8 cellular contexts compared by ENCODE assay signal in the genomic region with DNA sequence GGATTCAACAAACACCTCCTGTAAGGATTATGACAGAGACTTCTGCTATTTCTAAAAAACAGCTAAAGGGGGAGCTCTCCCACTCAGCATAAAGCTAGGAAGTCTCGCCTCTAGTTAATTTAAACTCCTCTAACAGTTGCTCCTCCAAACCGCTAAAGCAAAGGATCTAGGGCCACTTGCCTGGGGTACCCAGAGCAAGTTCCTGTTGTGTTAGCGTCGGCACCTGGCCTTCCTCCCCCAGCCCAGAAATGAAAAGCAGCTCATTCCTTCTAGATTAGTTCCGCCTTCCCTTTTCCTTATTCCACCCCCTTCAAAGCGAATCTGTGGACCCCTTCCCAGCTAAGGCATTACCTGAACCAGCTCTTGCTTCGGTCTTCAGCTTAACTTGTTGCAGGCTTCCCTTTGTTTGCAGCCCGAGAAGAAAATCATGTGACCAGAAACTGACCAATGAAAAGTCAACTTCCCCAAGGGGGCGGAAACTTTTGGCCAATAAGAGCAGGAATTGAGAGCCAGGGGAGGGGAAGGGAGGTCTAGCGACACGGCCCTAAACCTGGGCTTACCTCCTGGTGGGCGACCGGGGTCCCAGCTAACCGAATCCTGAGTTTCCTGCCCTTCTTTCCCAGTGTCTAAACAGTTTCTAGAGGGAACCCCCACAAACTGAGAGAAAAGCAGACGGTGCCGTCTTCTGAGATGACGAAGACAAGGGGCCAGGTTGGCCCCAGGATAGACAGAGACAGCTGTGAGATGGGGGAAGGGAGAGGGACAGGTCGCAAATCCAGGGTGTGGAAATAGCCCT. TPM values are rescaled to one million over a fixed set of nuclear protein-coding genes. Genes with fewer than 3 reads are reported as not detected.
DNase-seq lines count a peak whose midpoint lies in the region; ATAC-seq, FAIRE-seq and TF ChIP-seq lines count a peak whose summit lies in the region.

A gene with protein sequence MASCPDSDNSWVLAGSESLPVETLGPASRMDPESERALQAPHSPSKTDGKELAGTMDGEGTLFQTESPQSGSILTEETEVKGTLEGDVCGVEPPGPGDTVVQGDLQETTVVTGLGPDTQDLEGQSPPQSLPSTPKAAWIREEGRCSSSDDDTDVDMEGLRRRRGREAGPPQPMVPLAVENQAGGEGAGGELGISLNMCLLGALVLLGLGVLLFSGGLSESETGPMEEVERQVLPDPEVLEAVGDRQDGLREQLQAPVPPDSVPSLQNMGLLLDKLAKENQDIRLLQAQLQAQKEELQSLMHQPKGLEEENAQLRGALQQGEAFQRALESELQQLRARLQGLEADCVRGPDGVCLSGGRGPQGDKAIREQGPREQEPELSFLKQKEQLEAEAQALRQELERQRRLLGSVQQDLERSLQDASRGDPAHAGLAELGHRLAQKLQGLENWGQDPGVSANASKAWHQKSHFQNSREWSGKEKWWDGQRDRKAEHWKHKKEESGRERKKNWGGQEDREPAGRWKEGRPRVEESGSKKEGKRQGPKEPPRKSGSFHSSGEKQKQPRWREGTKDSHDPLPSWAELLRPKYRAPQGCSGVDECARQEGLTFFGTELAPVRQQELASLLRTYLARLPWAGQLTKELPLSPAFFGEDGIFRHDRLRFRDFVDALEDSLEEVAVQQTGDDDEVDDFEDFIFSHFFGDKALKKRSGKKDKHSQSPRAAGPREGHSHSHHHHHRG (minus strand): TSS at position 382 of the 796 bp plus-strand sequence. CDS start 2,378 bp downstream, outside the sequence.

- H3K27ac ChIP-seq in astrocyte (ENCODE audit: low read depth, low read length) = peak within 1 kb of the TSS; percentile 85

- DNase-seq in NCI-H2029 treated with DMSO at 0.1 percent for 48 hours (lab: John Stamatoyannopoulos, UW) (peak; percentile 65), T-helper 22 cell (ENCODE audit: low read depth) (peak; percentile 73), astrocyte (ENCODE audit: low read depth) (peak; percentile 78), left ventricle myocardium superior (peak; percentile 51), progenitor cell of endocrine pancreas (ENCODE audit: low spot score, unreplicated experiment) (peak; percentile 79), urothelium cell line (ENCODE audit: low spot score) (peak; percentile 91)

- peaks cover 31% of the 10 kb centered on the region for H3K4me1 ChIP-seq in astrocyte (ENCODE audit: insufficient read depth, low read length)

- H3K9me3 Mint-ChIP-seq in astrocyte (ENCODE audit: unreplicated experiment) (no peaks in the 10 kb centered on the region), progenitor cell of endocrine pancreas (ENCODE audit: low read depth) (no peaks in the 10 kb centered on the region)

- peaks cover 32% of the 10 kb centered on the region for H4K20me1 ChIP-seq in astrocyte (ENCODE audit: insufficient read depth, low read length)

- H2AFZ ChIP-seq in astrocyte (ENCODE audit: low read depth, low read length) = peak within 1 kb of the TSS; percentile 85

- peak within 1 kb of the TSS; percentile 96 for H3K4me2 ChIP-seq in astrocyte (ENCODE audit: low read length)

- intact Hi-C loops in left ventricle myocardium superior (cut with micrococcal nuclease) = no loop called here

- H3K4me1 Mint-ChIP-seq in astrocyte (ENCODE audit: low read depth, unreplicated experiment) (peaks cover 35% of the 10 kb centered on the region), progenitor cell of endocrine pancreas (ENCODE audit: low read depth) (peaks cover 43% of the 10 kb centered on the region)

- peaks cover 1% of the 10 kb centered on the region for H3K36me3 ChIP-seq in astrocyte (ENCODE audit: insufficient read depth, low read length)

- H3K36me3 Mint-ChIP-seq in astrocyte (ENCODE audit: low read depth, unreplicated experiment) (peaks cover 12% of the 10 kb centered on the region), progenitor cell of endocrine pancreas (ENCODE audit: insufficient read depth) (no peaks in the 10 kb centered on the region)

- no peaks in the 10 kb centered on the region for H3K27me3 ChIP-seq in astrocyte (ENCODE audit: insufficient read depth, low read length)

- FAIRE-seq in astrocyte (lab: Jason Lieb, UNC) (peak; percentile 67), urothelium cell line (lab: Jason Lieb, UNC) (no peak)

- H3K79me2 ChIP-seq in astrocyte (ENCODE audit: insufficient read depth, low read length) = peaks cover 36% of the 10 kb centered on the region

- TF ChIP-seq CTCF in GM12873 (IDR thresholded peaks at IDR 0.05; ENCODE audit: insufficient read depth, low read depth, low read length, missing control alignments) (peak; percentile 15), astrocyte (IDR thresholded peaks at IDR 0.05; ENCODE audit: insufficient read depth, low read depth, low read length) (peak; percentile 35), progenitor cell of endocrine pancreas (IDR thresholded peaks at IDR 0.05; ENCODE audit: unreplicated experiment) (peak; percentile 41)

- H3K4me3 ChIP-seq in astrocyte (ENCODE audit: insufficient read depth, low read depth, low read length) = peak within 1 kb of the TSS; percentile 73

- H3K27me3 Mint-ChIP-seq in astrocyte (ENCODE audit: low read depth, unreplicated experiment) (no peaks in the 10 kb centered on the region), progenitor cell of endocrine pancreas (no peaks in the 10 kb centered on the region)

- H3K4me3 Mint-ChIP-seq in astrocyte (ENCODE audit: unreplicated experiment) = peak within 1 kb of the TSS; percentile 95
- peak within 1 kb of the TSS; percentile 84 for H3K4me3 Mint-ChIP-seq in progenitor cell of endocrine pancreas (ENCODE audit: low read depth)

- peak within 1 kb of the TSS; percentile 86 for H3K9ac ChIP-seq in astrocyte (ENCODE audit: low read length)

- no peaks in the 10 kb centered on the region for H3K9me3 ChIP-seq in astrocyte (ENCODE audit: insufficient read depth, low read depth, low read length)

- H3K27ac Mint-ChIP-seq in astrocyte (ENCODE audit: unreplicated experiment) (peak within 1 kb of the TSS; percentile 98), progenitor cell of endocrine pancreas (peak within 1 kb of the TSS; percentile 98)

- peak; percentile 42 for ATAC-seq in HG02973 (IDR thresholded peaks at IDR 0.05; ENCODE audit: unreplicated experiment)
- ATAC-seq in left ventricle myocardium superior = peak; percentile 87

RNA-seq across cellular contexts. Expression of the gene that starts here (rescaled TPM):
- 89.2 and 96.4 TPM in 2 replicates for total RNA-seq in astrocyte
- total RNA-seq in left ventricle myocardium superior = 60.4 TPM
- total RNA-seq in progenitor cell of endocrine pancreas = 69.1 and 69.5 TPM in 2 replicates

Comparison
In these comparisons a context has a peak if more than half of its experiments do, and no peak if none do; other contexts are left out.
1. Peak in every context shown above with its lines: DNase-seq, ATAC-seq, H3K4me3 ChIP-seq and H3K27ac ChIP-seq.